ENCODE assay signal across 14 cellular contexts in the genomic region with DNA sequence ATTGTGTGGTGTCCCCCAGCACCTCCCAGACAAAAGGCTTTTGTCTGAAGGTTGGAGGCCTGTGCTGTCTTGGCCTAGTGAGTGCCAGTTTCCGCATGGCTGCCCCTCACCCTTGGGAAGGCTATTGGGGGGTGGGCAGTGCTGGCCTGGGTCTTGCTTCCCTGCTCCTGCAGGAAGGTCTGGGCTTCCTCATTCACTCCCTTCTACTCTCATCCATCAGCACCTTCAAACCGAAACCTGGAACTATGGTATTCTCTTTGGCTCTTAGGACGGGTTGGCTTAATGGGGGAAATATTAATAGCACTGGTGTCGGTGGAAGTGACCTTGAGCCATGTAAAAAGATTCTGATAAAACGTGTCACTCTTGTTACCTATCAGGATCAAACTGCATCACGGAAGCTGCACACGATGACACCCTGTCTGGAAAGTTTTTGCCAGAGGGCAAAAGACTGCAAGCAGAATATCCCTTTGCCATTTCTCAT. TPM values are rescaled to one million over a fixed set of nuclear protein-coding genes. Genes with fewer than 3 reads are reported as not detected.
A peak's percentile ranks its signal among the peaks of the same experiment; 100 is the strongest.
DNase-seq lines count a peak whose midpoint lies in the region; ATAC-seq, FAIRE-seq and TF ChIP-seq lines count a peak whose summit lies in the region.
"Had no signal": no experiment of that assay in that cellular context is flagged by ENCODE, and none has a peak within 500 bp of the region (broad histone marks: within the 10 kb centered on the region; RNA-seq: fewer than 3 reads in every experiment).

No MANE protein-coding gene starts in this region.

- POLR2A ChIA-PET in GM12878 (lab: Charles Lee), result no interaction called here

- H3K27ac ChIP-seq in GM12878 (ENCODE audit: control insufficient read depth, insufficient read depth) (no peak overlapping the region), heart left ventricle (peak overlapping the region; percentile 82 to 97 (median 90)), neural progenitor cell (no peak overlapping the region), tibial nerve (peak overlapping the region; percentile 43 to 94 (median 82))

- H3K9me3 Mint-ChIP-seq in neural progenitor cell, result peaks cover 8% of the 10 kb centered on the region
- H3K9me3 Mint-ChIP-seq: activated naive CD4-positive, alpha-beta T cell treated with anti-CD3 and anti-CD28 coated beads, Interleukin-2, amount 50 U/mL, for 72 hours; CD4-positive, alpha-beta memory T cell; central memory CD8-positive, alpha-beta T cell had no signal

- H3K9me3 ChIP-seq in GM12878 (replicated peaks; ENCODE audit: control insufficient read depth, insufficient read depth, low read length), result no peaks in the 10 kb centered on the region
- no peaks in the 10 kb centered on the region for H3K9me3 ChIP-seq in heart left ventricle
- H3K9me3 ChIP-seq in neural progenitor cell (ENCODE audit: low read depth), result no peaks in the 10 kb centered on the region
- H3K9me3 ChIP-seq in tibial nerve, result no peaks in the 10 kb centered on the region

- CTCF ChIA-PET in GM12878 (lab: Yijun Ruan, JAX), result interaction anchor here (0.6 to 20.1 kb wide), 10 partner anchors 8 to 745 kb away, joined by 3 to 360 read pairs (median 4); no protein-coding TSS in a partner anchor

- H3K36me3 Mint-ChIP-seq in neural progenitor cell, result no peaks in the 10 kb centered on the region
- H3K36me3 Mint-ChIP-seq: activated naive CD4-positive, alpha-beta T cell treated with anti-CD3 and anti-CD28 coated beads, Interleukin-2, amount 50 U/mL, for 72 hours; CD4-positive, alpha-beta memory T cell; WTC11 had no signal

- intact Hi-C loops in GM12878 (cut with micrococcal nuclease; ENCODE audit: unreplicated experiment), result loop anchor here (5.0 kb wide), 2 partner anchors 221 to 581 kb away; no protein-coding TSS in a partner anchor
- intact Hi-C loops in heart left ventricle (cut with DNase I), result loop anchor here in 7 of 10 donors (5.0 to 10.0 kb wide), 7 partner anchors 106 to 856 kb away; partner anchors contain the start of gene ELL2 (in 2 of the 7)

- 74% methylated on average over 7 of the region's 7 CpGs for WGBS in GM12878 (ENCODE audit: insufficient coverage, insufficient replicate concordance, low lambda C conversion rate, missing lambda C conversion rate)
- WGBS in heart left ventricle, 4 donors, result 42 to 59% (median 54%) methylated on average over 7 of the region's 7 CpGs
- WGBS in tibial nerve, 2 donors, result 82% methylated on average over 7 of the region's 7 CpGs

- H3K9ac ChIP-seq in GM12878 (ENCODE audit: control insufficient read depth, insufficient read depth, low read length) (no peak overlapping the region), neural progenitor cell (no peak overlapping the region)

- SMC1A ChIA-PET in GM12878 (lab: Charles Lee; ENCODE audit: uncharacterized antibody, unreplicated experiment), result interaction anchor here (1.0 to 18.3 kb wide), 6 partner anchors 12 to 482 kb away, joined by 3 to 289 read pairs (median 4); no protein-coding TSS in a partner anchor

- H3K36me3 ChIP-seq in GM12878 (ENCODE audit: control insufficient read depth in 2 of 2, insufficient read depth in 2 of 2, low read length in 1 of 2), result no peaks in the 10 kb centered on the region
- no peaks in the 10 kb centered on the region for H3K36me3 ChIP-seq in heart left ventricle
- no peaks in the 10 kb centered on the region for H3K36me3 ChIP-seq in neural progenitor cell
- no peaks in the 10 kb centered on the region for H3K36me3 ChIP-seq in tibial nerve

- H3K4me1 Mint-ChIP-seq in neural progenitor cell, result peaks cover 48% of the 10 kb centered on the region
- H3K4me1 Mint-ChIP-seq: central memory CD8-positive, alpha-beta T cell had no signal

- RAD21 ChIA-PET in GM12878 (lab: Charles Lee; ENCODE audit: unreplicated experiment), result interaction anchor here (0.6 to 13.6 kb wide), 5 partner anchors 14 to 747 kb away, joined by 3 to 182 read pairs (median 3); no protein-coding TSS in a partner anchor

- H3K27ac Mint-ChIP-seq in neural progenitor cell, result no peak overlapping the region
- H3K27ac Mint-ChIP-seq: activated naive CD4-positive, alpha-beta T cell treated with anti-CD3 and anti-CD28 coated beads, Interleukin-2, amount 50 U/mL, for 72 hours; CD4-positive, alpha-beta memory T cell; WTC11 had no signal

- H3K27me3 ChIP-seq in GM12878 (replicated peaks in 1 of 2; ENCODE audit: control insufficient read depth in 2 of 2, insufficient read depth in 2 of 2, low read length in 1 of 2) (no peaks in the 10 kb centered on the region), heart left ventricle (no peaks in the 10 kb centered on the region), neural progenitor cell (no peaks in the 10 kb centered on the region), tibial nerve (no peaks in the 10 kb centered on the region)

- H2AFZ ChIP-seq in GM12878 (ENCODE audit: control insufficient read depth, low read depth, low read length), result no peak overlapping the region
- H2AFZ ChIP-seq in neural progenitor cell (replicated peaks), result no peak overlapping the region

- no peaks in the 10 kb centered on the region for H4K20me1 ChIP-seq in GM12878 (ENCODE audit: control insufficient read depth, insufficient read depth)
- no peaks in the 10 kb centered on the region for H4K20me1 ChIP-seq in neural progenitor cell (ENCODE audit: low read depth)

- no peak overlapping the region for H3K4me3 Mint-ChIP-seq in neural progenitor cell
- H3K4me3 Mint-ChIP-seq: CD4-positive, alpha-beta memory T cell; central memory CD8-positive, alpha-beta T cell; WTC11 had no signal

- BruUV-seq in GM12878 (replicated peaks; lab: Mats Ljungman, UMichigan), result no TSS peak

- in situ Hi-C loops in GM12878 (cut with MboI), result loop anchor here (5.0 kb wide), 3 partner anchors 481 to 746 kb away; no protein-coding TSS in a partner anchor

- TF ChIP-seq CTCF in GM12878 (IDR thresholded peaks at IDR 0.05 in 2 of 3, conservative IDR thresholded peaks at IDR 0.05 in 1 of 3; ENCODE audit: control insufficient read depth in 2 of 3, extremely low read depth in 1 of 3, insufficient read depth in 1 of 3, low read depth in 3 of 3, low read length in 3 of 3) (no peak), heart left ventricle (IDR thresholded peaks at IDR 0.05) (no peak), neural progenitor cell (IDR thresholded peaks at IDR 0.05) (no peak), tibial nerve (IDR thresholded peaks at IDR 0.05) (no peak)

- no peak for TF ChIP-seq EP300 in GM12878 (IDR thresholded peaks at IDR 0.05; ENCODE audit: borderline replicate concordance in 1 of 2, control insufficient read depth in 1 of 2, low read depth in 2 of 2, low read length in 2 of 2)
- TF ChIP-seq EP300 in tibial nerve (IDR thresholded peaks at IDR 0.05), result no peak

- no peak for TF ChIP-seq RAD21 in GM12878 (IDR thresholded peaks at IDR 0.05; ENCODE audit: insufficient read depth, low read depth, low read length)

- H3K27me3 Mint-ChIP-seq in neural progenitor cell (ENCODE audit: insufficient read depth, low read depth), result peaks cover 13% of the 10 kb centered on the region

- DNase-seq in GM12878 (ENCODE audit: low read depth, low spot score) (no peak), heart left ventricle (peak in 4 of 5 donors; percentile 30 to 74 (median 45)), neural progenitor cell (ENCODE audit: low spot score) (peak; percentile 42), tibial nerve (ENCODE audit: low spot score in 2 of 2) (no peak), COLO668 (lab: John Stamatoyannopoulos, UW; ENCODE audit: unreplicated experiment) (no peak), T-helper 1 cell (no peak), NCI-H510A (lab: John Stamatoyannopoulos, UW) (no peak)
- DNase-seq: CD4-positive, alpha-beta memory T cell; NCI-H187; NCI-H748 treated with DMSO at 0.1 percent for 48 hours had no signal

- ATAC-seq in GM12878, result no peak
- peak; percentile 38 to 74 (median 65) for ATAC-seq in heart left ventricle
- ATAC-seq: activated naive CD4-positive, alpha-beta T cell treated with anti-CD3 and anti-CD28 coated beads, Interleukin-2, amount 50 U/mL, for 72 hours; Panc1; WTC11 had no signal

- H3K4me1 ChIP-seq in GM12878 (ENCODE audit: control insufficient read depth, insufficient read depth, low read length) (peaks cover 8% of the 10 kb centered on the region), heart left ventricle (peaks cover 0 to 53% (median 31%) of the 10 kb centered on the region in 12 donors), neural progenitor cell (peaks cover 22% of the 10 kb centered on the region), tibial nerve (peaks cover 0 to 55% (median 40%) of the 10 kb centered on the region in 4 donors)

- TF ChIP-seq POLR2A in GM12878 (IDR thresholded peaks at IDR 0.05; ENCODE audit: low read depth, low read length) (no peak), heart left ventricle (IDR thresholded peaks at IDR 0.05) (no peak), tibial nerve (IDR thresholded peaks at IDR 0.05) (no peak)

- H3K4me3 ChIP-seq in GM12878, result no peak overlapping the region
- H3K4me3 ChIP-seq in heart left ventricle, result no peak overlapping the region
- no peak overlapping the region for H3K4me3 ChIP-seq in neural progenitor cell
- H3K4me3 ChIP-seq in tibial nerve, result no peak overlapping the region

- H3F3A ChIP-seq in neural progenitor cell (ENCODE audit: low read depth), result peaks cover 6% of the 10 kb centered on the region

- FAIRE-seq in GM12878 (lab: Jason Lieb, UNC), result no peak

- H3K79me2 ChIP-seq in GM12878 (ENCODE audit: control insufficient read depth, insufficient read depth, low read length) (no peaks in the 10 kb centered on the region), neural progenitor cell (ENCODE audit: low read depth) (no peaks in the 10 kb centered on the region)

- H3K4me2 ChIP-seq in GM12878 (ENCODE audit: control insufficient read depth, insufficient read depth) (no peak overlapping the region), neural progenitor cell (no peak overlapping the region)

RNA-seq across cellular contexts. Expression of gene GLRX, which starts 34.0 kb away (rescaled TPM):
- 41.5 and 42.2 TPM in 2 replicates for total RNA-seq in GM12878 (2013; cell fraction: nucleolus; rRNA removed)
- total RNA-seq in GM12878 (2014; rRNA removed), result 103 and 127 TPM in 2 replicates
- total RNA-seq in GM12878 (2014; rRNA removed; fragmentation: Illumina TruSeq; extraction: Trizol), result 63.0 and 66.7 TPM in 2 replicates
- total RNA-seq in GM12878 (2021), result 80.0 and 80.2 TPM in 2 replicates
- 58.0 TPM for polyA plus RNA-seq in GM12878 (2011; ENCODE audit: low read depth)
- 188 and 194 TPM in 2 replicates for polyA plus RNA-seq in GM12878 (2011; rRNA removed)
- polyA plus RNA-seq in GM12878 (2011; cell fraction: cytosol; rRNA removed), result 89.8 and 172 TPM in 2 replicates
- polyA plus RNA-seq in GM12878 (2011; cell fraction: nucleus; rRNA removed), result 74.7 and 110 TPM in 2 replicates
- 135 and 145 TPM in 2 replicates for polyA plus RNA-seq in GM12878 (2012)
- polyA plus RNA-seq in GM12878 (2014; fragmentation: Illumina TruSeq; extraction: Trizol), result 130 and 179 TPM in 2 replicates
- 100 to 1,000 TPM; 311 to 366 TPM for polyA plus RNA-seq in GM12878 (2014; fragmentation: Nextera tagmentation; extraction: Ambion mirVana)
- 195 and 236 TPM in 2 replicates for polyA plus RNA-seq in GM12878 (2014; rRNA removed)
- polyA plus RNA-seq in GM12878 (2016; fragmentation: Nextera tagmentation; extraction: Ambion mirVana), result 100 to 1,000 TPM; 185 to 187 TPM
- polyA minus RNA-seq in GM12878 (2011; rRNA and poly(A)+ RNA removed), result 69.4 and 81.1 TPM in 2 replicates
- 9.3 and 12.3 TPM in 2 replicates for polyA minus RNA-seq in GM12878 (2011; cell fraction: cytosol; rRNA and poly(A)+ RNA removed)
- polyA minus RNA-seq in GM12878 (2011; cell fraction: nucleus; rRNA and poly(A)+ RNA removed), result 41.7 and 62.0 TPM in 2 replicates
- 100 to 1,000 TPM in 6 of 9 donors, 10 to 100 TPM in 3; 69.7 to 293 (median 114) TPM for total RNA-seq in heart left ventricle
- 100 to 1,000 TPM; 126 to 143 TPM for polyA plus RNA-seq in heart left ventricle
- 15.1 and 21.0 TPM in 2 replicates for total RNA-seq in neural progenitor cell (ENCODE audit: low replicate concordance)
- 10 to 100 TPM; 15.3 to 72.0 (median 40.4) TPM for total RNA-seq in tibial nerve

Comparison
In these comparisons a context has a peak if more than half of its experiments do, and no peak if none do; other contexts are left out.
1. DNase-seq: peak in heart left ventricle (4 of 5) and neural progenitor cell (single experiment); none in GM12878 (single experiment), tibial nerve (0 of 2), COLO668 (single experiment), T-helper 1 cell (0 of 5) and NCI-H510A (single experiment).
2. H3K27ac ChIP-seq: peak in heart left ventricle (12 of 12) and tibial nerve (4 of 4); none in GM12878 (single experiment) and neural progenitor cell (single experiment).